ENCODE assay signal across 22 cellular contexts in the genomic region with DNA sequence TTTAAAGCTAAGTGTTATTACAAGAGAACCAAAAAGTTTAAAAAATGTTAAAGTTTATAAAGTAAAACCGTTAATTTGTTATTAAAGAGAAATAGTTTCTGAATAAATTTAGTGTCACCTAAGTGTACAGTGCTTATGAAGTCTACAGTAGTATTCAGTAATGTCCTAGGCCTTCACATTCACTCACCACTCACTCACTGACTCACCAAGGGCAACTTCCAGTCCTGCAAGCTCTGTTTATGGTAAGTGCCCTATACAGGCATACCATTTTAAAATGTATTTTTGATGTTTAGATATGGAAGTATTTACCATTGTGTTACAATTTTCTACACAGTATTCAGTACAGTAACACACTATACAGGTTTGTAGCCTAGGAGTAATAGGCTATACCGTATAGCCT.
"Had no signal": no experiment of that assay in that cellular context is flagged by ENCODE, and none has a peak within 500 bp of the region (broad histone marks: within the 10 kb centered on the region; RNA-seq: fewer than 3 reads in every experiment).

No MANE protein-coding gene starts in this region.

- H3K27ac ChIP-seq: cardiac muscle cell, esophagus squamous epithelium, heart right ventricle, left lung, neural progenitor cell, prostate gland, right atrium auricular region, tibial artery had no signal

- H3K36me3 ChIP-seq: cardiac muscle cell, esophagus squamous epithelium, heart right ventricle, left lung, neural progenitor cell, prostate gland, right atrium auricular region, tibial artery had no signal

- H3K4me2 ChIP-seq: neural progenitor cell had no signal

- ATAC-seq: activated CD8-positive, alpha-beta memory T cell treated with anti-CD3 and anti-CD28 coated beads, Interleukin-2, amount 10 ng/mL, durations not matched to agents 7 days and 5 days; activated CD8-positive, alpha-beta T cell treated with anti-CD3 and anti-CD28 coated beads for 36 hours; activated naive CD8-positive, alpha-beta T cell treated with anti-CD3 and anti-CD28 coated beads, Interleukin-2, amount 50 U/mL, for 24 hours; heart right ventricle; left lung; naive thymus-derived CD8-positive, alpha-beta T cell; stimulated activated effector memory CD8-positive, alpha-beta T cell treated with anti-CD3 and anti-CD28 coated beads, Interleukin-12 subunit alpha, Interleukin-12 subunit beta, amount 100 ng/mL, for 72 hours; stimulated activated naive CD8-positive, alpha-beta T cell treated with anti-CD3 and anti-CD28 coated beads, Interleukin-15, amount 100 ng/mL, for 72 hours; T-helper 17 cell had no signal

- H3K9ac ChIP-seq: neural progenitor cell had no signal

- H3K9me3 ChIP-seq: esophagus squamous epithelium, heart right ventricle, left lung, prostate gland, right atrium auricular region, tibial artery had no signal

- DNase-seq: activated CD4-positive, alpha-beta T cell treated with anti-CD3 and anti-CD28 coated beads, Interleukin-2, amount 10 ng/mL, durations not matched to agents 7 days and 5 days; activated CD8-positive, alpha-beta memory T cell treated with anti-CD3 and anti-CD28 coated beads, Interleukin-2, amount 10 ng/mL, durations not matched to agents 7 days and 5 days; activated CD8-positive, alpha-beta T cell treated with anti-CD3 and anti-CD28 coated beads for 36 hours; activated gamma-delta T cell; activated naive CD4-positive, alpha-beta T cell treated with anti-CD3 and anti-CD28 coated beads, Interleukin-2, amount 50 U/mL, for 16 hours; activated naive CD8-positive, alpha-beta T cell treated with anti-CD3 and anti-CD28 coated beads, Interleukin-2, amount 50 U/mL, for 24 hours; activated T-cell treated with anti-CD3 and anti-CD28 coated beads for 4 hours; effector CD4-positive, alpha-beta T cell; esophagus squamous epithelium; heart right ventricle; left lung; naive thymus-derived CD8-positive, alpha-beta T cell; stimulated activated CD4-positive, alpha-beta T cell treated with anti-CD3 and anti-CD28 coated beads, Interleukin-1b, Interleukin-23, amount 100 ng/mL, for 48 hours; stimulated activated naive CD8-positive, alpha-beta T cell treated with anti-CD3 and anti-CD28 coated beads, Interleukin-15, amount 100 ng/mL, for 72 hours; T-helper 17 cell; tibial artery had no signal

- H3K4me3 ChIP-seq: cardiac muscle cell, esophagus squamous epithelium, heart right ventricle, left lung, lung, neural progenitor cell, prostate gland, right atrium auricular region, tibial artery had no signal

- H3K27me3 ChIP-seq: cardiac muscle cell, esophagus squamous epithelium, heart right ventricle, left lung, neural progenitor cell, right atrium auricular region, tibial artery had no signal

- H3K4me1 ChIP-seq: left lung, prostate gland, tibial artery had no signal

- H2AFZ ChIP-seq: neural progenitor cell had no signal
